Comparison of ENCODE assay signal across 20 cellular contexts in the genomic region with DNA sequence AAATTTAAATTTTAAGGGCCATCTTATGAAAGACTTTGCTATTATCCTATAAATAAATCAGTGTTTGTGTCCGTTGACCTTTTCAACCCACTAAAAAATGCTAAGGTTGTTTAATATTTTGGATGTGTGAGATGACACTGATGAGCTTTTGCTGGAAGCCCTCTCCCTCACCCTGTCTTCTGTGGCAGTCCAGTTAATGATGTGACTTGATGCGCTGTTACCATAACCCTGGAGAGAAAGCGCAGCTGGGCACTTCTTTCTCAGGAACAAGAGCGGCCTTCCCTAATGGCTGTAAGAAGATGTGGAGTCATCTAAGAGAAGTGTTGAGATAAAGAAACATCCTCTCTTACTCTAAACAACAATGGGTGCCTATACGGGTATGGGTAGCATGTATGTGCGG.
DNase-seq lines count a peak whose midpoint lies in the region; ATAC-seq, FAIRE-seq and TF ChIP-seq lines count a peak whose summit lies in the region.
"Had no signal": no experiment of that assay in that cellular context is flagged by ENCODE, and none has a peak within 500 bp of the region (broad histone marks: within the 10 kb centered on the region; RNA-seq: fewer than 3 reads in every experiment).

No MANE protein-coding gene starts in this region.

- no peaks in the 10 kb centered on the region for H3K79me2 ChIP-seq in astrocyte (ENCODE audit: insufficient read depth, low read length)
- no peaks in the 10 kb centered on the region for H3K79me2 ChIP-seq in smooth muscle cell (ENCODE audit: low read depth)

- H3K4me3 ChIP-seq in astrocyte (ENCODE audit: insufficient read depth, low read depth, low read length): no peak overlapping the region
- H3K4me3 ChIP-seq in lung: no peak overlapping the region
- H3K4me3 ChIP-seq in smooth muscle cell: no peak overlapping the region
- no peak overlapping the region for H3K4me3 ChIP-seq in dorsolateral prefrontal cortex
- H3K4me3 ChIP-seq in right atrium auricular region: no peak overlapping the region

- peak; percentile 27 for ATAC-seq in lung (ENCODE audit: insufficient read depth, low FRiP score)
- ATAC-seq: HCT116 had no signal

- no peaks in the 10 kb centered on the region for H4K20me1 ChIP-seq in astrocyte (ENCODE audit: insufficient read depth, low read length)
- H4K20me1 ChIP-seq in smooth muscle cell (ENCODE audit: low read depth): no peaks in the 10 kb centered on the region

- H3K9ac ChIP-seq in astrocyte (ENCODE audit: low read length): no peak overlapping the region
- no peak overlapping the region for H3K9ac ChIP-seq in smooth muscle cell (ENCODE audit: low read depth)

- intact Hi-C loops in dorsolateral prefrontal cortex (cut with DNase I): loop anchor here in 1 of 2 donors (10.0 kb wide), 1 partner anchor 457 kb away; no protein-coding TSS in a partner anchor

- peaks cover 6% of the 10 kb centered on the region for H3K9me3 Mint-ChIP-seq in astrocyte (ENCODE audit: unreplicated experiment)

- H3K27me3 ChIP-seq in astrocyte (ENCODE audit: insufficient read depth, low read length): no peaks in the 10 kb centered on the region
- H3K27me3 ChIP-seq in lung (ENCODE audit: control insufficient read depth, insufficient read depth): no peaks in the 10 kb centered on the region
- H3K27me3 ChIP-seq in smooth muscle cell (ENCODE audit: low read depth): no peaks in the 10 kb centered on the region
- no peaks in the 10 kb centered on the region for H3K27me3 ChIP-seq in dorsolateral prefrontal cortex
- H3K27me3 ChIP-seq in right atrium auricular region: no peaks in the 10 kb centered on the region
- H3K27me3 ChIP-seq: BE2C had no signal

- no peak for FAIRE-seq in astrocyte (lab: Jason Lieb, UNC)
- FAIRE-seq: A204.1, D721Med, G401.6, GM12891, GM19239, H1 had no signal

- H3K36me3 ChIP-seq in astrocyte (ENCODE audit: insufficient read depth, low read length): no peaks in the 10 kb centered on the region
- H3K36me3 ChIP-seq in lung (ENCODE audit: control insufficient read depth in 2 of 2, insufficient read depth in 2 of 2, low read length in 2 of 2): no peaks in the 10 kb centered on the region
- H3K36me3 ChIP-seq in smooth muscle cell (ENCODE audit: low read depth): no peaks in the 10 kb centered on the region
- H3K36me3 ChIP-seq in right atrium auricular region: no peaks in the 10 kb centered on the region
- H3K36me3 ChIP-seq: BE2C had no signal

- H3K4me1 Mint-ChIP-seq in astrocyte (ENCODE audit: low read depth, unreplicated experiment): peaks cover 3% of the 10 kb centered on the region
- H3K4me1 Mint-ChIP-seq: CD4-positive, alpha-beta memory T cell had no signal

- no peak overlapping the region for H3K27ac Mint-ChIP-seq in astrocyte (ENCODE audit: unreplicated experiment)
- H3K27ac Mint-ChIP-seq: CD4-positive, alpha-beta memory T cell had no signal

- peak overlapping the region; percentile 1 for H2AFZ ChIP-seq in astrocyte (ENCODE audit: low read depth, low read length)
- peak overlapping the region; percentile 37 for H2AFZ ChIP-seq in smooth muscle cell (ENCODE audit: low read depth)

- no peak overlapping the region for H3K4me3 Mint-ChIP-seq in astrocyte (ENCODE audit: unreplicated experiment)
- H3K4me3 Mint-ChIP-seq: CD4-positive, alpha-beta memory T cell had no signal

- H3K36me3 Mint-ChIP-seq in astrocyte (ENCODE audit: low read depth, unreplicated experiment): no peaks in the 10 kb centered on the region

- H3K4me1 ChIP-seq in astrocyte (ENCODE audit: insufficient read depth, low read length): no peaks in the 10 kb centered on the region
- no peaks in the 10 kb centered on the region for H3K4me1 ChIP-seq in lung (ENCODE audit: control insufficient read depth in 2 of 2, insufficient read depth in 2 of 2, low read length in 2 of 2)
- no peaks in the 10 kb centered on the region for H3K4me1 ChIP-seq in smooth muscle cell (ENCODE audit: low read depth)
- H3K4me1 ChIP-seq in right atrium auricular region: no peaks in the 10 kb centered on the region
- H3K4me1 ChIP-seq: BE2C had no signal

- H3K4me2 ChIP-seq in astrocyte (ENCODE audit: low read length): no peak overlapping the region
- H3K4me2 ChIP-seq in smooth muscle cell: no peak overlapping the region

- WGBS in lung, 2 donors: 79 to 86% methylated on average over 6 of the region's 6 CpGs
- 82% methylated on average over 6 of the region's 6 CpGs for WGBS in smooth muscle cell (ENCODE audit: low lambda C conversion rate)

- H3K27ac ChIP-seq in astrocyte (ENCODE audit: low read depth, low read length) (no peak overlapping the region), lung (ENCODE audit: low read depth in 1 of 2, low read length in 1 of 2) (no peak overlapping the region), smooth muscle cell (ENCODE audit: low read depth) (no peak overlapping the region), dorsolateral prefrontal cortex (no peak overlapping the region), right atrium auricular region (no peak overlapping the region)
- H3K27ac ChIP-seq: C4-2B had no signal

- DNase-seq in NCI-H524 (lab: John Stamatoyannopoulos, UW) (peak; percentile 73 to 94), astrocyte (ENCODE audit: low read depth) (no peak), lung (ENCODE audit: low spot score) (no peak), smooth muscle cell (lab: John Stamatoyannopoulos, UW; ENCODE audit: unreplicated experiment) (no peak), GM19238 (ENCODE audit: insufficient read length, low spot score) (no peak), dorsolateral prefrontal cortex (no peak), right atrium auricular region (ENCODE audit: low spot score) (no peak)
- DNase-seq: BE2C; CD4-positive, alpha-beta memory T cell; DMS153; DMS79 treated with DMSO at 0.1 percent for 48 hours; EL had no signal

- no peaks in the 10 kb centered on the region for H3F3A ChIP-seq in smooth muscle cell (ENCODE audit: low read depth)

- no peaks in the 10 kb centered on the region for H3K27me3 Mint-ChIP-seq in astrocyte (ENCODE audit: low read depth, unreplicated experiment)
- H3K27me3 Mint-ChIP-seq: CD4-positive, alpha-beta memory T cell had no signal

- TF ChIP-seq CTCF in astrocyte (IDR thresholded peaks at IDR 0.05; ENCODE audit: insufficient read depth, low read depth, low read length): no peak
- no peak for TF ChIP-seq CTCF in lung (IDR thresholded peaks at IDR 0.05; ENCODE audit: control extremely low read depth, extremely low read depth)
- TF ChIP-seq CTCF in smooth muscle cell (IDR thresholded peaks at IDR 0.05; ENCODE audit: borderline replicate concordance, insufficient read depth, poor library complexity, severe bottlenecking): no peak
- TF ChIP-seq CTCF in dorsolateral prefrontal cortex (IDR thresholded peaks at IDR 0.05 in 54 of 56, conservative IDR thresholded peaks at IDR 0.05 in 2 of 56; ENCODE audit: low read depth in 1 of 56, partially characterized antibody in 56 of 56): no peak
- TF ChIP-seq CTCF in right atrium auricular region (IDR thresholded peaks at IDR 0.05): no peak

- H3K9me3 ChIP-seq in astrocyte (ENCODE audit: insufficient read depth, low read depth, low read length) (no peaks in the 10 kb centered on the region), lung (ENCODE audit: control insufficient read depth in 2 of 2, insufficient read depth in 1 of 2, low read length in 1 of 2) (no peaks in the 10 kb centered on the region), smooth muscle cell (replicated peaks; ENCODE audit: low read depth) (no peaks in the 10 kb centered on the region), right atrium auricular region (no peaks in the 10 kb centered on the region)
- H3K9me3 ChIP-seq: BE2C had no signal

Comparison
In these comparisons a context has a peak if more than half of its experiments do, and no peak if none do; other contexts are left out.
1. DNase-seq: peak in NCI-H524 (2 of 2); none in astrocyte (single experiment), lung (single experiment), smooth muscle cell (single experiment), GM19238 (single experiment), dorsolateral prefrontal cortex (0 of 10) and right atrium auricular region (single experiment).